29 cellular contexts compared by ENCODE assay signal in genomic region chr20:41639630-41640029, GRCh38.
"Had no signal": no experiment of that assay in that cellular context is flagged by ENCODE, and none has a peak within 500 bp of the region (broad histone marks: within the 10 kb centered on the region; RNA-seq: fewer than 3 reads in every experiment).

No MANE protein-coding gene starts in this region.

- H3K27me3 ChIP-seq: ascending aorta, breast epithelium, cardiac muscle cell, colonic mucosa had no signal

- H3K4me3 Mint-ChIP-seq: activated CD4-positive, alpha-beta memory T cell treated with anti-CD3 and anti-CD28 coated beads, Interleukin-2, amount 10 ng/mL, durations not matched to agents 7 days and 5 days; activated CD4-positive, alpha-beta T cell treated with anti-CD3 and anti-CD28 coated beads, Interleukin-2, amount 10 ng/mL, durations not matched to agents 7 days and 5 days; activated naive CD4-positive, alpha-beta T cell treated with anti-CD3 and anti-CD28 coated beads, Interleukin-2, amount 10 ng/mL, durations not matched to agents 7 days and 5 days; activated naive CD8-positive, alpha-beta T cell treated with anti-CD3 and anti-CD28 coated beads, Interleukin-2, amount 10 ng/mL, durations not matched to agents 7 days and 5 days; activated T-cell treated with anti-CD3 and anti-CD28 coated beads, Interleukin-2, amount 50 U/mL, for 24 hours; activated T-cell treated with anti-CD3 and anti-CD28 coated beads, Interleukin-2, amount 50 U/mL, for 72 hours; brain; endodermal cell had no signal

- H3K4me1 Mint-ChIP-seq: activated CD4-positive, alpha-beta memory T cell treated with anti-CD3 and anti-CD28 coated beads, Interleukin-2, amount 10 ng/mL, durations not matched to agents 7 days and 5 days; activated CD4-positive, alpha-beta T cell treated with anti-CD3 and anti-CD28 coated beads, Interleukin-2, amount 10 ng/mL, durations not matched to agents 7 days and 5 days; activated naive CD4-positive, alpha-beta T cell treated with anti-CD3 and anti-CD28 coated beads, Interleukin-2, amount 10 ng/mL, durations not matched to agents 7 days and 5 days; activated naive CD8-positive, alpha-beta T cell treated with anti-CD3 and anti-CD28 coated beads, Interleukin-2, amount 10 ng/mL, durations not matched to agents 7 days and 5 days had no signal

- DNase-seq: activated CD4-positive, alpha-beta memory T cell treated with anti-CD3 and anti-CD28 coated beads, Interleukin-2, amount 10 ng/mL, durations not matched to agents 7 days and 5 days; activated CD4-positive, alpha-beta T cell treated with anti-CD3 and anti-CD28 coated beads for 1 hour; activated CD4-positive, alpha-beta T cell treated with anti-CD3 and anti-CD28 coated beads for 4 hours; activated CD4-positive, alpha-beta T cell treated with anti-CD3 and anti-CD28 coated beads, Interleukin-2, amount 10 ng/mL, durations not matched to agents 7 days and 5 days; activated CD4-positive, alpha-beta T cell treated with anti-CD3 and anti-CD28 coated beads, Interleukin-2, amount 50 U/mL, for 4 hours; activated CD8-positive, alpha-beta memory T cell treated with anti-CD3 and anti-CD28 coated beads, Interleukin-2, amount 50 U/mL, for 48 hours; activated gamma-delta T cell; activated naive CD4-positive, alpha-beta T cell; activated naive CD4-positive, alpha-beta T cell treated with anti-CD3 and anti-CD28 coated beads, Interleukin-2, amount 10 ng/mL, durations not matched to agents 7 days and 5 days; activated naive CD8-positive, alpha-beta T cell treated with anti-CD3 and anti-CD28 coated beads, Interleukin-2, amount 10 ng/mL, durations not matched to agents 7 days and 5 days; activated T-cell treated with anti-CD3 and anti-CD28 coated beads for 4 hours; activated T-cell treated with anti-CD3 and anti-CD28 coated beads, Interleukin-2, amount 50 U/mL, for 24 hours; activated T-cell treated with anti-CD3 and anti-CD28 coated beads, Interleukin-2, amount 50 U/mL, for 72 hours; central memory CD4-positive, alpha-beta T cell; cerebellar nuclear complex; colonic mucosa; effector memory CD4-positive, alpha-beta T cell; endodermal cell; erythroblast; foreskin melanocyte; heart right ventricle; T-helper 2 cell had no signal

- H3K27ac ChIP-seq: ascending aorta, breast epithelium, cardiac muscle cell, colonic mucosa, esophagus muscularis mucosa, gastroesophageal sphincter, heart right ventricle had no signal

- H3K4me1 ChIP-seq: ascending aorta, breast epithelium, colonic mucosa, esophagus muscularis mucosa, gastroesophageal sphincter, heart right ventricle had no signal

- H3K9me3 Mint-ChIP-seq: activated CD4-positive, alpha-beta memory T cell treated with anti-CD3 and anti-CD28 coated beads, Interleukin-2, amount 10 ng/mL, durations not matched to agents 7 days and 5 days; activated CD4-positive, alpha-beta T cell treated with anti-CD3 and anti-CD28 coated beads, Interleukin-2, amount 10 ng/mL, durations not matched to agents 7 days and 5 days; activated naive CD4-positive, alpha-beta T cell treated with anti-CD3 and anti-CD28 coated beads, Interleukin-2, amount 10 ng/mL, durations not matched to agents 7 days and 5 days; activated naive CD4-positive, alpha-beta T cell treated with anti-CD3 and anti-CD28 coated beads, Interleukin-2, amount 50 U/mL, for 72 hours; activated naive CD8-positive, alpha-beta T cell treated with anti-CD3 and anti-CD28 coated beads, Interleukin-2, amount 10 ng/mL, durations not matched to agents 7 days and 5 days; activated T-cell treated with anti-CD3 and anti-CD28 coated beads, Interleukin-2, amount 50 U/mL, for 24 hours; activated T-cell treated with anti-CD3 and anti-CD28 coated beads, Interleukin-2, amount 50 U/mL, for 72 hours; brain; endodermal cell had no signal

- H3K36me3 ChIP-seq: ascending aorta, breast epithelium, cardiac muscle cell, colonic mucosa, esophagus muscularis mucosa, gastroesophageal sphincter, heart right ventricle had no signal

- H3K4me3 ChIP-seq: ascending aorta, breast epithelium, cardiac muscle cell, colonic mucosa, esophagus muscularis mucosa, gastroesophageal sphincter, heart right ventricle had no signal

- H3K27ac Mint-ChIP-seq: activated CD4-positive, alpha-beta memory T cell treated with anti-CD3 and anti-CD28 coated beads, Interleukin-2, amount 10 ng/mL, durations not matched to agents 7 days and 5 days; activated CD4-positive, alpha-beta T cell treated with anti-CD3 and anti-CD28 coated beads, Interleukin-2, amount 10 ng/mL, durations not matched to agents 7 days and 5 days; activated naive CD4-positive, alpha-beta T cell treated with anti-CD3 and anti-CD28 coated beads, Interleukin-2, amount 10 ng/mL, durations not matched to agents 7 days and 5 days; activated naive CD4-positive, alpha-beta T cell treated with anti-CD3 and anti-CD28 coated beads, Interleukin-2, amount 50 U/mL, for 72 hours; activated naive CD8-positive, alpha-beta T cell treated with anti-CD3 and anti-CD28 coated beads, Interleukin-2, amount 10 ng/mL, durations not matched to agents 7 days and 5 days; activated T-cell treated with anti-CD3 and anti-CD28 coated beads, Interleukin-2, amount 50 U/mL, for 24 hours; activated T-cell treated with anti-CD3 and anti-CD28 coated beads, Interleukin-2, amount 50 U/mL, for 72 hours; brain; endodermal cell had no signal

- H3K36me3 Mint-ChIP-seq: activated naive CD4-positive, alpha-beta T cell treated with anti-CD3 and anti-CD28 coated beads, Interleukin-2, amount 10 ng/mL, durations not matched to agents 7 days and 5 days; activated naive CD4-positive, alpha-beta T cell treated with anti-CD3 and anti-CD28 coated beads, Interleukin-2, amount 50 U/mL, for 72 hours; activated naive CD8-positive, alpha-beta T cell treated with anti-CD3 and anti-CD28 coated beads, Interleukin-2, amount 10 ng/mL, durations not matched to agents 7 days and 5 days; brain had no signal

- H3K9me3 ChIP-seq: ascending aorta, breast epithelium, colonic mucosa, esophagus muscularis mucosa, gastroesophageal sphincter, heart right ventricle had no signal
